Comparison of ENCODE assay signal across 1 cellular context in genomic region chr17:64423881-64424280, GRCh38.
A peak's percentile ranks its signal among the peaks of the same experiment; 100 is the strongest.
TF ChIP-seq lines count a peak whose summit lies in the region.

No MANE protein-coding gene starts in this region.

TF ChIP-seq in GM12878, 131 proteins besides CTCF, POLR2A, EP300 and RAD21:
- TF ChIP-seq SP1 (IDR thresholded peaks at IDR 0.05; ENCODE audit: low read depth, low read length) (no peak), NFIC (IDR thresholded peaks at IDR 0.05; ENCODE audit: low read depth, low read length) (no peak), CHD1 (IDR thresholded peaks at IDR 0.05; ENCODE audit: low read depth, low read length) (no peak), GATAD2B (conservative IDR thresholded peaks at IDR 0.05; ENCODE audit: low read depth) (no peak), RUNX3 (IDR thresholded peaks at IDR 0.05; ENCODE audit: low read length) (0 out of 2 replicates have a peak, but pooled peaks have one; percentile 19), ZNF24 (IDR thresholded peaks at IDR 0.05) (no peak)
TF ChIP-seq in GM12878: peak in this region for 1.
